ENCODE assay signal across 10 cellular contexts in the genomic region with DNA sequence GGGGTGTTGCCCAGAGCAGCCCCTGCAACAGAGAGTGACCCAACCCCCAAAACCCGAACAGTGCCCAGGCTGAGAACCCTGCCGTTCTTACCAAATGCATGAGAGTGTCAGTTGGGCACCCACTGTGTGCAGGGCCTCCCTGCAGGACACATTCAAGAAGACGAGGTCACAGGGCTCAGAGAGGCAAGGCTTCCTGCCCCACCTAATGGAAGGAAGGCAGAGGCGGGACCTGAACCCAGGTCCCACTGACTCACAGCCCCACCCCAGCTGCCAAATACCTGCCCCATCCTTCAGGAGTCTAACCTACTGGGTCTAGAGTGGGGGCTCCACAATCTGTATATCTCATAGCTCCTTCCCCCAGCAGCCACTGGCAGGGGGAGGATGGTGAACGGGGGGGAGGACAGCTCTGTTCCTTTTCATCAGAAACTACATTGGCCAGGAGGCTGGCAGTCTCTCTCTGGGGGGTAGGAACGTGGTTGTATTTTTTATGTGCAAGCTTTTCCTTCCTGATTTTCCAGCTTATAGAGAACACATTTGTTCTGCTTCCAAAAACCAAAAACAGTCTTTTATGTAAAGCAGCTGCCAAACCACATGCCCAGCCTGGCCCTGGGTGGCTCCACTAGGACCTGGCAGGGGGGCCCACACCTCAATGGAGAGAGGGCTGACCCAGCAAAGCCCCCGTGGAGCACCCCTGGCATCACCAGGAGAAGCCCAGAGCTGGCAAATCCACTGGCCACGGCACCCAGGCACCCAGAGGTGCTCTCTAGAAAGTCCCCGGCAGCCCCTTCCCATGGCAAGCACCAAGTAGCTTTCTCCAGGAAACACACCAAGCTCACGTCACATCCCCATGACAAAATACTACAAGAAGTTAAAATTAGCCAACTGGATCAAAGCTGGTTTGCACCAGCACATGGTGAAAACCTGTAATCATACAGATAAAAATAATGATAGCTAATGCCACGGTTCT. TPM values are rescaled to one million over a fixed set of nuclear protein-coding genes. Genes with fewer than 3 reads are reported as not detected.
DNase-seq lines count a peak whose midpoint lies in the region; ATAC-seq and TF ChIP-seq lines count a peak whose summit lies in the region.
"Had no signal": no experiment of that assay in that cellular context is flagged by ENCODE, and none has a peak within 500 bp of the region (broad histone marks: within the 10 kb centered on the region; RNA-seq: fewer than 3 reads in every experiment).

No MANE protein-coding gene starts in this region.

- no peak overlapping the region for H3K4me3 ChIP-seq in GM23338
- peak overlapping the region; percentile 58 for H3K4me3 ChIP-seq in SK-N-MC
- H3K4me3 ChIP-seq in fibroblast of the aortic adventitia (ENCODE audit: low read depth, low read length) = no peak overlapping the region
- no peak overlapping the region for H3K4me3 ChIP-seq in gastrocnemius medialis

- H3K27me3 ChIP-seq in GM23338 (ENCODE audit: insufficient read depth) = no peaks in the 10 kb centered on the region
- no peaks in the 10 kb centered on the region for H3K27me3 ChIP-seq in gastrocnemius medialis

- peaks cover 100% of the 10 kb centered on the region for H3K79me2 ChIP-seq in GM23338 (replicated peaks; ENCODE audit: insufficient read depth)

- peak overlapping the region; percentile 3; the same call in 1 of the 3 replicates for H3K4me3 Mint-ChIP-seq in GM23338
- H3K4me3 Mint-ChIP-seq: central memory CD8-positive, alpha-beta T cell had no signal

- H3K9me2 ChIP-seq in GM23338 (ENCODE audit: insufficient read depth) = no peaks in the 10 kb centered on the region

- peaks cover 43% of the 10 kb centered on the region for H3K4me1 ChIP-seq in GM23338 (ENCODE audit: insufficient read depth)
- peaks cover 59 to 64% of the 10 kb centered on the region in 2 donors for H3K4me1 ChIP-seq in gastrocnemius medialis

- TF ChIP-seq POLR2A in gastrocnemius medialis (IDR thresholded peaks at IDR 0.05) = no peak

- H3K27ac Mint-ChIP-seq in GM23338 = peak overlapping the region; percentile 96

- peaks cover 22% of the 10 kb centered on the region for H3K27me3 Mint-ChIP-seq in GM23338 (ENCODE audit: insufficient read depth, low read depth, poor library complexity)
- H3K27me3 Mint-ChIP-seq: central memory CD8-positive, alpha-beta T cell had no signal

- peaks cover 66% of the 10 kb centered on the region for H4K20me1 ChIP-seq in GM23338 (replicated peaks; ENCODE audit: insufficient read depth)

- intact Hi-C loops in gastrocnemius medialis (cut with DNase I; ENCODE audit: low total_unique reads) = no loop called here

- H3K36me3 ChIP-seq in GM23338 (ENCODE audit: insufficient read depth) = no peaks in the 10 kb centered on the region
- peaks cover 4% of the 10 kb centered on the region; the same call in 1 of the 2 replicates for H3K36me3 ChIP-seq in SK-N-MC (ENCODE audit: insufficient read depth, low read length)
- no peaks in the 10 kb centered on the region for H3K36me3 ChIP-seq in gastrocnemius medialis

- peaks cover 18% of the 10 kb centered on the region for H3K36me3 Mint-ChIP-seq in GM23338 (ENCODE audit: low read depth)

- peaks cover 10% of the 10 kb centered on the region; the same call in 1 of the 2 replicates for H3F3A ChIP-seq in GM23338 (replicated peaks; ENCODE audit: low read depth)

- H3K9me3 ChIP-seq in SK-N-MC (ENCODE audit: low read depth, low read length) (no peaks in the 10 kb centered on the region; the same call in 1 of the 2 replicates), gastrocnemius medialis (no peaks in the 10 kb centered on the region)

- in situ Hi-C loops in gastrocnemius medialis (cut with MboI; ENCODE audit: low sequenced_read_pairs in 4 of 4) = no loop called here

- H3K9me3 Mint-ChIP-seq in GM23338 = no peaks in the 10 kb centered on the region
- H3K9me3 Mint-ChIP-seq: central memory CD8-positive, alpha-beta T cell had no signal

- H3K27ac ChIP-seq in GM23338 (ENCODE audit: low read depth) (0 out of 2 replicates have a peak overlapping the region, but pooled peaks have one; percentile 84), SK-N-MC (peak overlapping the region; percentile 88), gastrocnemius medialis (peak overlapping the region; percentile 39 to 71 (median 50))

- H3K9ac ChIP-seq in SK-N-MC (ENCODE audit: insufficient read length) = peak overlapping the region; percentile 70

- DNase-seq in GM23338 (ENCODE audit: low spot score) (no peak), SK-N-MC (ENCODE audit: low read depth, low spot score) (no peak), fibroblast of the aortic adventitia (ENCODE audit: low read depth) (peak; percentile 51), gastrocnemius medialis (no peak), SIG-M5 (lab: John Stamatoyannopoulos, UW) (no peak)
- no peak for DNase-seq in activated T-cell treated with anti-CD3 and anti-CD28 coated beads, Interleukin-2, amount 50 U/mL, for 1 hour
- no peak for DNase-seq in activated CD4-positive, alpha-beta T cell treated with anti-CD3 and anti-CD28 coated beads, Interleukin-2, amount 50 U/mL, for 4 hours
- DNase-seq: T-helper 1 cell had no signal

- H3K4me1 Mint-ChIP-seq in GM23338 = peaks cover 61% of the 10 kb centered on the region

- TF ChIP-seq CTCF in GM23338 (conservative IDR thresholded peaks at IDR 0.05; ENCODE audit: low read depth in 2 of 2) (no peak), fibroblast of the aortic adventitia (IDR thresholded peaks at IDR 0.05; ENCODE audit: insufficient read depth, low read length) (no peak), gastrocnemius medialis (IDR thresholded peaks at IDR 0.05 in 4 of 5, conservative IDR thresholded peaks at IDR 0.05 in 1 of 5) (no peak)

- H2AFZ ChIP-seq in GM23338 = no peak overlapping the region

- peak overlapping the region; percentile 72; the same call in 1 of the 2 replicates for H3K4me2 ChIP-seq in GM23338

- ATAC-seq in GM23338 (no peak), gastrocnemius medialis (no peak), GM18517 (IDR thresholded peaks at IDR 0.05; ENCODE audit: unreplicated experiment) (no peak)

TF ChIP-seq in GM23338, 12 proteins besides CTCF, POLR2A, EP300 and RAD21 (continues in another document):
- TF ChIP-seq NANOG (IDR thresholded peaks at IDR 0.05; ENCODE audit: borderline replicate concordance) (no peak), JUNB (IDR thresholded peaks at IDR 0.05; ENCODE audit: unreplicated experiment) (no peak), ZNF114 (CRISPR knock-in tag; IDR thresholded peaks at IDR 0.05) (no peak), CREB1 (CRISPR knock-in tag; IDR thresholded peaks at IDR 0.05; ENCODE audit: low read depth) (no peak), STAT1 (IDR thresholded peaks at IDR 0.05; ENCODE audit: unreplicated experiment) (no peak), EZH2 (IDR thresholded peaks at IDR 0.05; ENCODE audit: low read depth, unreplicated experiment) (no peak), POLR2AphosphoS5 (IDR thresholded peaks at IDR 0.05; ENCODE audit: low read depth) (no peak)
- TF ChIP-seq, protein P1, sequence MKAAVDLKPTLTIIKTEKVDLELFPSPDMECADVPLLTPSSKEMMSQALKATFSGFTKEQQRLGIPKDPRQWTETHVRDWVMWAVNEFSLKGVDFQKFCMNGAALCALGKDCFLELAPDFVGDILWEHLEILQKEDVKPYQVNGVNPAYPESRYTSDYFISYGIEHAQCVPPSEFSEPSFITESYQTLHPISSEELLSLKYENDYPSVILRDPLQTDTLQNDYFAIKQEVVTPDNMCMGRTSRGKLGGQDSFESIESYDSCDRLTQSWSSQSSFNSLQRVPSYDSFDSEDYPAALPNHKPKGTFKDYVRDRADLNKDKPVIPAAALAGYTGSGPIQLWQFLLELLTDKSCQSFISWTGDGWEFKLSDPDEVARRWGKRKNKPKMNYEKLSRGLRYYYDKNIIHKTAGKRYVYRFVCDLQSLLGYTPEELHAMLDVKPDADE (IDR thresholded peaks at IDR 0.05) = no peak
- TF ChIP-seq, protein P2, sequence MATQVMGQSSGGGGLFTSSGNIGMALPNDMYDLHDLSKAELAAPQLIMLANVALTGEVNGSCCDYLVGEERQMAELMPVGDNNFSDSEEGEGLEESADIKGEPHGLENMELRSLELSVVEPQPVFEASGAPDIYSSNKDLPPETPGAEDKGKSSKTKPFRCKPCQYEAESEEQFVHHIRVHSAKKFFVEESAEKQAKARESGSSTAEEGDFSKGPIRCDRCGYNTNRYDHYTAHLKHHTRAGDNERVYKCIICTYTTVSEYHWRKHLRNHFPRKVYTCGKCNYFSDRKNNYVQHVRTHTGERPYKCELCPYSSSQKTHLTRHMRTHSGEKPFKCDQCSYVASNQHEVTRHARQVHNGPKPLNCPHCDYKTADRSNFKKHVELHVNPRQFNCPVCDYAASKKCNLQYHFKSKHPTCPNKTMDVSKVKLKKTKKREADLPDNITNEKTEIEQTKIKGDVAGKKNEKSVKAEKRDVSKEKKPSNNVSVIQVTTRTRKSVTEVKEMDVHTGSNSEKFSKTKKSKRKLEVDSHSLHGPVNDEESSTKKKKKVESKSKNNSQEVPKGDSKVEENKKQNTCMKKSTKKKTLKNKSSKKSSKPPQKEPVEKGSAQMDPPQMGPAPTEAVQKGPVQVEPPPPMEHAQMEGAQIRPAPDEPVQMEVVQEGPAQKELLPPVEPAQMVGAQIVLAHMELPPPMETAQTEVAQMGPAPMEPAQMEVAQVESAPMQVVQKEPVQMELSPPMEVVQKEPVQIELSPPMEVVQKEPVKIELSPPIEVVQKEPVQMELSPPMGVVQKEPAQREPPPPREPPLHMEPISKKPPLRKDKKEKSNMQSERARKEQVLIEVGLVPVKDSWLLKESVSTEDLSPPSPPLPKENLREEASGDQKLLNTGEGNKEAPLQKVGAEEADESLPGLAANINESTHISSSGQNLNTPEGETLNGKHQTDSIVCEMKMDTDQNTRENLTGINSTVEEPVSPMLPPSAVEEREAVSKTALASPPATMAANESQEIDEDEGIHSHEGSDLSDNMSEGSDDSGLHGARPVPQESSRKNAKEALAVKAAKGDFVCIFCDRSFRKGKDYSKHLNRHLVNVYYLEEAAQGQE (IDR thresholded peaks at IDR 0.05; ENCODE audit: unreplicated experiment) = no peak

RNA-seq across cellular contexts. Expression of gene NCOR2, which starts 17.0 kb away (rescaled TPM):
- 180 and 190 TPM in 2 replicates for total RNA-seq in GM23338 (2014; rRNA removed; shearing (Covaris generic))
- polyA plus RNA-seq in GM23338 (2016; fragmentation: Nextera tagmentation; extraction: Ambion mirVana) = 69.6 and 76.5 TPM in 2 replicates
- total RNA-seq in fibroblast of the aortic adventitia (ENCODE audit: low replicate concordance) (58.5 and 63.5 TPM in 2 replicates), gastrocnemius medialis (100 to 1,000 TPM in 2 of 4 donors, 10 to 100 TPM in 2; 37.7 to 123 (median 105) TPM)
